Comparison of ENCODE assay signal across 12 cellular contexts in genomic region chr4:53962516-53963225, GRCh38.
DNase-seq lines count a peak whose midpoint lies in the region; ATAC-seq, FAIRE-seq and TF ChIP-seq lines count a peak whose summit lies in the region.
"Had no signal": no experiment of that assay in that cellular context is flagged by ENCODE, and none has a peak within 500 bp of the region (broad histone marks: within the 10 kb centered on the region; RNA-seq: fewer than 3 reads in every experiment).

No MANE protein-coding gene starts in this region.

- H2BK5ac ChIP-seq in mesendoderm (ENCODE audit: low read length), result no peak overlapping the region

- WGBS in mesendoderm (ENCODE audit: extremely low coverage, insufficient coverage, low lambda C conversion rate), result no CpG with 5 or more reads among the region's 4 CpGs

- H2BK15ac ChIP-seq in mesendoderm (replicated peaks; ENCODE audit: low read depth), result no peak overlapping the region

- H3K4me1 ChIP-seq in mesendoderm (ENCODE audit: control insufficient read depth, low read depth, low read length) (no peaks in the 10 kb centered on the region), upper lobe of right lung (no peaks in the 10 kb centered on the region), A673 (ENCODE audit: insufficient read depth, low read length, poor library complexity, severe bottlenecking) (peaks cover 4% of the 10 kb centered on the region)

- no TSS peak for BruUV-seq in A673 (replicated peaks; lab: Mats Ljungman, UMichigan)

- no peak overlapping the region for H4K8ac ChIP-seq in mesendoderm (ENCODE audit: low read depth, low read length)

- H3K27ac ChIP-seq in mesendoderm (ENCODE audit: low read depth, low read length) (no peak overlapping the region), upper lobe of right lung (no peak overlapping the region), A673 (ENCODE audit: low read depth, low read length, poor library complexity, severe bottlenecking) (no peak overlapping the region)
- H3K27ac ChIP-seq: neutrophil, thoracic aorta had no signal

- H2AK5ac ChIP-seq in mesendoderm (ENCODE audit: low read length), result no peak overlapping the region

- H3K23ac ChIP-seq in mesendoderm (ENCODE audit: low read length), result no peak overlapping the region

- H4K5ac ChIP-seq in mesendoderm (ENCODE audit: low read length), result no peak overlapping the region

- FAIRE-seq in GM12891 (lab: Jason Lieb, UNC), result no peak

- H3K9ac ChIP-seq in mesendoderm (ENCODE audit: low read length), result no peak overlapping the region

- intact Hi-C loops in upper lobe of right lung (cut with DNase I), result no loop called here
- intact Hi-C loops in A673 (cut with micrococcal nuclease; ENCODE audit: unreplicated experiment), result no loop called here

- no peak overlapping the region for H3K4me3 ChIP-seq in BJ (ENCODE audit: low read depth, low read length)
- no peak overlapping the region for H3K4me3 ChIP-seq in choroid plexus epithelial cell (ENCODE audit: low read depth, low read length)
- H3K4me3 ChIP-seq in mesendoderm (ENCODE audit: low read length), result no peak overlapping the region
- H3K4me3 ChIP-seq in upper lobe of right lung, result no peak overlapping the region
- no peak overlapping the region for H3K4me3 ChIP-seq in A673 (ENCODE audit: low read depth, low read length, poor library complexity, severe bottlenecking)
- H3K4me3 ChIP-seq: thoracic aorta had no signal

- H3K9me3 ChIP-seq in upper lobe of right lung (no peaks in the 10 kb centered on the region), A673 (ENCODE audit: low read depth, low read length, poor library complexity, severe bottlenecking) (no peaks in the 10 kb centered on the region)
- H3K9me3 ChIP-seq: neutrophil, thoracic aorta had no signal

- H3K56ac ChIP-seq in mesendoderm (ENCODE audit: low read length), result no peak overlapping the region

- CTCF ChIA-PET in BJ (lab: Yijun Ruan, JAX), result interaction anchor here (0.6 to 1.6 kb wide), 3 partner anchors 13 to 254 kb away, joined by 3 to 5 read pairs (median 3); no protein-coding TSS in a partner anchor
- CTCF ChIA-PET in A673 (lab: Charles Lee), result no interaction called here

- no peak overlapping the region for H3K18ac ChIP-seq in mesendoderm (ENCODE audit: low read length)

- no peak overlapping the region for H2BK120ac ChIP-seq in mesendoderm (ENCODE audit: low read depth, low read length)

- H3K36me3 ChIP-seq in BJ (ENCODE audit: control insufficient read depth, insufficient read depth, low read length), result no peaks in the 10 kb centered on the region
- no peaks in the 10 kb centered on the region for H3K36me3 ChIP-seq in mesendoderm (ENCODE audit: control insufficient read depth, insufficient read depth, low read length)
- H3K36me3 ChIP-seq in upper lobe of right lung, result no peaks in the 10 kb centered on the region
- H3K36me3 ChIP-seq in A673 (ENCODE audit: insufficient read depth, low read length, poor library complexity, severe bottlenecking), result no peaks in the 10 kb centered on the region
- H3K36me3 ChIP-seq: neutrophil, thoracic aorta had no signal

- H3K27me3 ChIP-seq in BJ (ENCODE audit: control insufficient read depth, insufficient read depth, low read length) (no peaks in the 10 kb centered on the region), mesendoderm (ENCODE audit: insufficient read depth, low read length, poor library complexity) (no peaks in the 10 kb centered on the region), upper lobe of right lung (no peaks in the 10 kb centered on the region), A673 (replicated peaks; ENCODE audit: insufficient read depth, low read depth, low read length, poor library complexity) (peaks cover 34% of the 10 kb centered on the region)
- H3K27me3 ChIP-seq: neutrophil had no signal

- no peaks in the 10 kb centered on the region for H3K79me2 ChIP-seq in mesendoderm (ENCODE audit: control insufficient read depth, insufficient read depth, low read length)

- no peak for ATAC-seq in upper lobe of right lung
- ATAC-seq in GM21367 (IDR thresholded peaks at IDR 0.05; ENCODE audit: unreplicated experiment), result no peak

- no peak overlapping the region for H3K4ac ChIP-seq in mesendoderm (ENCODE audit: low read depth, low read length)

- no peak for TF ChIP-seq POLR2A in GM12891 (IDR thresholded peaks at IDR 0.05; ENCODE audit: low read depth, low read length)

- POLR2A ChIA-PET in BJ (lab: Charles Lee) (no interaction called here), A673 (lab: Charles Lee; ENCODE audit: low non-redundant PET) (no interaction called here)

- H3K79me1 ChIP-seq in mesendoderm (ENCODE audit: low read length), result no peaks in the 10 kb centered on the region

- DNase-seq in BJ (ENCODE audit: low read depth), result peak; percentile 37
- DNase-seq in NCI-H146 (lab: John Stamatoyannopoulos, UW), result peak; percentile 82
- DNase-seq in choroid plexus epithelial cell (ENCODE audit: low read depth), result peak; percentile 82
- DNase-seq in mesendoderm, result peak; percentile 59
- no peak for DNase-seq in upper lobe of right lung
- DNase-seq in GM12891 (ENCODE audit: insufficient read length, low spot score), result no peak
- no peak for DNase-seq in A673 (ENCODE audit: low spot score)
- DNase-seq: KBM-7, NCI-H446 treated with DMSO at 0.1 percent for 48 hours had no signal

- no peak overlapping the region for H3K4me2 ChIP-seq in mesendoderm (ENCODE audit: low read length)

- TF ChIP-seq CTCF in BJ (IDR thresholded peaks at IDR 0.05; ENCODE audit: insufficient read depth, low read depth, low read length) (no peak), choroid plexus epithelial cell (conservative IDR thresholded peaks at IDR 0.05; ENCODE audit: low read depth, low read length) (no peak), upper lobe of right lung (IDR thresholded peaks at IDR 0.05) (no peak), A673 (conservative IDR thresholded peaks at IDR 0.05; ENCODE audit: low read depth, low read length) (no peak)

TF ChIP-seq in GM12891, 5 proteins besides CTCF, POLR2A, EP300 and RAD21:
- TF ChIP-seq TAF1 (IDR thresholded peaks at IDR 0.05; ENCODE audit: low read depth, low read length) (no peak), POU2F2 (IDR thresholded peaks at IDR 0.05; ENCODE audit: low read depth, low read length) (no peak), POLR2AphosphoS5 (IDR thresholded peaks at IDR 0.05; ENCODE audit: low read depth, low read length) (no peak), PAX5 (IDR thresholded peaks at IDR 0.05; ENCODE audit: insufficient read depth, low read length, severe bottlenecking) (no peak), SPI1 (IDR thresholded peaks at IDR 0.05; ENCODE audit: low read depth, low read length) (no peak)

Comparison
In these comparisons a context has a peak if more than half of its experiments do, and no peak if none do; other contexts are left out.
1. DNase-seq: peak in BJ (single experiment), NCI-H146 (single experiment), choroid plexus epithelial cell (single experiment) and mesendoderm (single experiment); none in upper lobe of right lung (single experiment), GM12891 (single experiment) and A673 (single experiment).